ENCODE assay signal across 16 cellular contexts in the genomic region with DNA sequence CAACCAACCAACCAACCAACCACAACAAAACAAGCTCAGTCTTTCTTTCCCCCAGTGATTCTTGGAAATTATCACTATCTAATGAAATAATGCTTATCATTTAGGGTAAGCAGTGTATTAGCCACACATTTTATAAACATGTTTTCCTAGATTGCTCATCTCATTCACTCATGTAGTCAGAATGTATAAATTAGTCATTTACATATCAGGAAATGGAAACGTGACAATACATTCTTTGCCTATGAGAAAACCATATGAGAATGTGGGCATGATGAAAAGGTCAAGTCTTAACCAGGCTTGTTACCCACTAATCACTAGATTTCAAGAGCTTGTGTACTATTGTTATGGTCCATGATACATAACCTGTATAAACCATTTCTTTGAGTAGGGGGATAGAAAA.
A peak's percentile ranks its signal among the peaks of the same experiment; 100 is the strongest.
DNase-seq lines count a peak whose midpoint lies in the region; ATAC-seq and TF ChIP-seq lines count a peak whose summit lies in the region.
"Had no signal": no experiment of that assay in that cellular context is flagged by ENCODE, and none has a peak within 500 bp of the region (broad histone marks: within the 10 kb centered on the region; RNA-seq: fewer than 3 reads in every experiment).

No MANE protein-coding gene starts in this region.

- CTCF ChIA-PET in mammary epithelial cell (lab: Charles Lee; ENCODE audit: low non-redundant PET): no interaction called here

- H3K9me3 ChIP-seq in mammary epithelial cell (replicated peaks; ENCODE audit: insufficient read depth, low read length) (no peaks in the 10 kb centered on the region), mucosa of descending colon (no peaks in the 10 kb centered on the region)

- intact Hi-C loops in mammary epithelial cell (cut with micrococcal nuclease) (no loop called here), left colon (cut with DNase I, micrococcal nuclease) (no loop called here), mucosa of descending colon (cut with DNase I, micrococcal nuclease) (no loop called here)

- no peaks in the 10 kb centered on the region for H3K79me2 ChIP-seq in mammary epithelial cell (ENCODE audit: insufficient read depth, low read length)

- no TSS peak for BruUV-seq in mammary epithelial cell (replicated peaks; lab: Mats Ljungman, UMichigan)

- H2AFZ ChIP-seq in mammary epithelial cell (ENCODE audit: low read depth, low read length): no peak overlapping the region

- no peak for ATAC-seq in left colon
- no peak for ATAC-seq in mucosa of descending colon
- ATAC-seq: activated CD4-positive, CD25-positive, alpha-beta regulatory T cell treated with anti-CD3 and anti-CD28 coated beads, Interleukin-2, amount 50 U/mL, for 24 hours; stimulated activated naive CD8-positive, alpha-beta T cell treated with anti-CD3 and anti-CD28 coated beads, Interleukin-15, amount 100 ng/mL, for 72 hours had no signal

- H3K4me1 ChIP-seq in mammary epithelial cell (ENCODE audit: insufficient read depth, low read length) (peaks cover 11% of the 10 kb centered on the region), mucosa of descending colon (ENCODE audit: low read depth) (no peaks in the 10 kb centered on the region)

- H3K27me3 ChIP-seq in mammary epithelial cell (ENCODE audit: insufficient read depth, low read length): no peaks in the 10 kb centered on the region
- H3K27me3 ChIP-seq: brain microvascular endothelial cell had no signal

- H3K36me3 ChIP-seq in mammary epithelial cell (ENCODE audit: insufficient read depth, low read length) (no peaks in the 10 kb centered on the region), mucosa of descending colon (ENCODE audit: low read depth) (no peaks in the 10 kb centered on the region)
- H3K36me3 ChIP-seq: brain microvascular endothelial cell had no signal

- H3K27ac ChIP-seq in mammary epithelial cell (ENCODE audit: insufficient read depth, low read depth, low read length): no peak overlapping the region
- H3K27ac ChIP-seq: brain microvascular endothelial cell had no signal

- dilution Hi-C loops in mammary epithelial cell (cut with HindIII; ENCODE audit: low sequenced_read_pairs): no loop called here

- DNase-seq in AG08395 (ENCODE audit: low spot score) (peak; percentile 69), HS-5 (ENCODE audit: low read depth) (peak; percentile 73), mammary epithelial cell (peak; percentile 69), glomerular visceral epithelial cell (ENCODE audit: extremely low spot score) (peak; percentile 19), C1 segment of cervical spinal cord (lab: John Stamatoyannopoulos, UW) (no peak), KBM-7 (no peak), left colon (no peak), mucosa of descending colon (no peak)
- DNase-seq: ACHN; activated gamma-delta T cell treated with Interleukin-2 at 50 U/mL for 16 hours; brain microvascular endothelial cell; effector CD8-positive, alpha-beta T cell; NCI-H1694 treated with DMSO at 0.1 percent for 48 hours; SIG-M5; stimulated activated naive CD8-positive, alpha-beta T cell treated with anti-CD3 and anti-CD28 coated beads, Interleukin-15, amount 100 ng/mL, for 72 hours had no signal

- H4K20me1 ChIP-seq in mammary epithelial cell (ENCODE audit: insufficient read depth, low read length): no peaks in the 10 kb centered on the region

- peak overlapping the region; percentile 50 for H3K4me2 ChIP-seq in mammary epithelial cell (ENCODE audit: insufficient read depth, low read depth, low read length)

- 0% methylated on average over 1 of the region's 1 CpG for WGBS in mammary epithelial cell (ENCODE audit: low coverage, missing lambda C conversion rate)

- in situ Hi-C loops in mammary epithelial cell (cut with MboI; ENCODE audit: low sequenced_read_pairs in 2 of 2) (no loop called here), KBM-7 (cut with MboI; ENCODE audit: low pct_unique_long_range_greater_than_20kb, low sequenced_read_pairs) (no loop called here)

- no peak for TF ChIP-seq CTCF in mammary epithelial cell (conservative IDR thresholded peaks at IDR 0.05 in 1 of 2, IDR thresholded peaks at IDR 0.05 in 1 of 2; ENCODE audit: extremely low read depth in 1 of 2, insufficient read depth in 1 of 2, low read depth in 1 of 2, low read length in 2 of 2)
- TF ChIP-seq CTCF in mucosa of descending colon (IDR thresholded peaks at IDR 0.05): no peak

- H3K4me3 ChIP-seq in mammary epithelial cell (replicated peaks in 1 of 3; ENCODE audit: insufficient read depth in 1 of 3, low read depth in 2 of 3, low read length in 3 of 3) (no peak overlapping the region), mucosa of descending colon (no peak overlapping the region)

- H3K9ac ChIP-seq in mammary epithelial cell (ENCODE audit: insufficient read depth, low read length): no peak overlapping the region

Comparison
In these comparisons a context has a peak if more than half of its experiments do, and no peak if none do; other contexts are left out.
1. DNase-seq: peak in AG08395 (single experiment), HS-5 (single experiment), mammary epithelial cell (single experiment) and glomerular visceral epithelial cell (single experiment); none in C1 segment of cervical spinal cord (0 of 14), KBM-7 (single experiment), left colon (0 of 2) and mucosa of descending colon (0 of 3).